24 cellular contexts compared by ENCODE assay signal in genomic region chr19:2334426-2334825, GRCh38. TPM values are rescaled to one million over a fixed set of nuclear protein-coding genes. Genes with fewer than 3 reads are reported as not detected.
DNase-seq lines count a peak whose midpoint lies in the region; ATAC-seq and TF ChIP-seq lines count a peak whose summit lies in the region.
"Had no signal": no experiment of that assay in that cellular context is flagged by ENCODE, and none has a peak within 500 bp of the region (broad histone marks: within the 10 kb centered on the region; RNA-seq: fewer than 3 reads in every experiment).

No MANE protein-coding gene starts in this region.

- peak overlapping the region; percentile 63 for H3K27ac Mint-ChIP-seq in activated CD8-positive, alpha-beta T cell treated with anti-CD3 and anti-CD28 coated beads, Interleukin-2, amount 10 ng/mL, durations not matched to agents 7 days and 5 days
- no peak overlapping the region for H3K27ac Mint-ChIP-seq in activated CD8-positive, alpha-beta T cell treated with anti-CD3 and anti-CD28 coated beads for 36 hours
- H3K27ac Mint-ChIP-seq in naive thymus-derived CD8-positive, alpha-beta T cell = peak overlapping the region in 9 of 10 donors; percentile 37 to 90 (median 72)

- POLR2A ChIA-PET in activated CD8-positive, alpha-beta T cell treated with anti-CD3 and anti-CD28 coated beads, Interleukin-2, amount 10 ng/mL, durations not matched to agents 7 days and 5 days (lab: Charles Lee) = no interaction called here
- POLR2A ChIA-PET in activated CD8-positive, alpha-beta T cell treated with anti-CD3 and anti-CD28 coated beads for 36 hours (lab: Charles Lee) = no interaction called here
- POLR2A ChIA-PET in naive thymus-derived CD8-positive, alpha-beta T cell (lab: Charles Lee) = interaction anchor here (1.2 to 2.2 kb wide), 2 partner anchors 49 to 142 kb away, joined by 3 to 8 read pairs; partner anchors contain the start of gene GADD45B

- H3K4me3 Mint-ChIP-seq in activated CD8-positive, alpha-beta T cell treated with anti-CD3 and anti-CD28 coated beads, Interleukin-2, amount 10 ng/mL, durations not matched to agents 7 days and 5 days = no peak overlapping the region
- no peak overlapping the region for H3K4me3 Mint-ChIP-seq in activated CD8-positive, alpha-beta T cell treated with anti-CD3 and anti-CD28 coated beads for 36 hours
- peak overlapping the region in 2 of 10 donors; percentile 8 to 10 for H3K4me3 Mint-ChIP-seq in naive thymus-derived CD8-positive, alpha-beta T cell

- DNase-seq in activated CD8-positive, alpha-beta T cell treated with anti-CD3 and anti-CD28 coated beads, Interleukin-2, amount 10 ng/mL, durations not matched to agents 7 days and 5 days = no peak
- no peak for DNase-seq in activated CD8-positive, alpha-beta T cell treated with anti-CD3 and anti-CD28 coated beads for 36 hours
- no peak for DNase-seq in naive thymus-derived CD8-positive, alpha-beta T cell
- no peak for DNase-seq in AG20443 (ENCODE audit: low spot score)
- no peak for DNase-seq in NCI-H446 treated with DMSO at 0.1 percent for 48 hours (lab: John Stamatoyannopoulos, UW)
- no peak for DNase-seq in NCI-H128 (lab: John Stamatoyannopoulos, UW; ENCODE audit: unreplicated experiment)
- no peak for DNase-seq in NCI-H1092 treated with DMSO at 0.1 percent for 48 hours (lab: John Stamatoyannopoulos, UW)
- DNase-seq: EL, GM23248, HCEC 1CT, KG1, MV-4-11, NCI-H1436, NCI-H1930, NCI-H226, NCI-H524 treated with DMSO at 0.1 percent for 48 hours, SIG-M5 had no signal

- TF ChIP-seq CTCF in activated CD8-positive, alpha-beta T cell treated with anti-CD3 and anti-CD28 coated beads for 36 hours (IDR thresholded peaks at IDR 0.05) = no peak

- intact Hi-C loops in activated CD8-positive, alpha-beta T cell treated with anti-CD3 and anti-CD28 coated beads for 36 hours (cut with micrococcal nuclease) = no loop called here

- no peaks in the 10 kb centered on the region for H3K9me3 Mint-ChIP-seq in activated CD8-positive, alpha-beta T cell treated with anti-CD3 and anti-CD28 coated beads, Interleukin-2, amount 10 ng/mL, durations not matched to agents 7 days and 5 days (ENCODE audit: insufficient read depth)
- peaks cover 9% of the 10 kb centered on the region for H3K9me3 Mint-ChIP-seq in activated CD8-positive, alpha-beta T cell treated with anti-CD3 and anti-CD28 coated beads for 36 hours
- no peaks in the 10 kb centered on the region for H3K9me3 Mint-ChIP-seq in naive thymus-derived CD8-positive, alpha-beta T cell
- H3K9me3 Mint-ChIP-seq: CD4-positive, alpha-beta memory T cell had no signal

- peaks cover 16% of the 10 kb centered on the region for H3K36me3 Mint-ChIP-seq in activated CD8-positive, alpha-beta T cell treated with anti-CD3 and anti-CD28 coated beads, Interleukin-2, amount 10 ng/mL, durations not matched to agents 7 days and 5 days (ENCODE audit: low read depth)
- peaks cover 11% of the 10 kb centered on the region for H3K36me3 Mint-ChIP-seq in activated CD8-positive, alpha-beta T cell treated with anti-CD3 and anti-CD28 coated beads for 36 hours (ENCODE audit: low read depth)
- peaks cover 0 to 8% (median 6%) of the 10 kb centered on the region in 3 donors for H3K36me3 Mint-ChIP-seq in naive thymus-derived CD8-positive, alpha-beta T cell

- H3K27me3 Mint-ChIP-seq in activated CD8-positive, alpha-beta T cell treated with anti-CD3 and anti-CD28 coated beads, Interleukin-2, amount 10 ng/mL, durations not matched to agents 7 days and 5 days (ENCODE audit: low read depth) = no peaks in the 10 kb centered on the region
- no peaks in the 10 kb centered on the region for H3K27me3 Mint-ChIP-seq in activated CD8-positive, alpha-beta T cell treated with anti-CD3 and anti-CD28 coated beads for 36 hours
- no peaks in the 10 kb centered on the region for H3K27me3 Mint-ChIP-seq in naive thymus-derived CD8-positive, alpha-beta T cell
- H3K27me3 Mint-ChIP-seq: CD4-positive, alpha-beta memory T cell had no signal

- CTCF ChIA-PET in activated CD8-positive, alpha-beta T cell treated with anti-CD3 and anti-CD28 coated beads, Interleukin-2, amount 10 ng/mL, durations not matched to agents 7 days and 5 days (lab: Charles Lee) = no interaction called here
- CTCF ChIA-PET in activated CD8-positive, alpha-beta T cell treated with anti-CD3 and anti-CD28 coated beads for 36 hours (lab: Charles Lee) = no interaction called here

- ATAC-seq in activated CD8-positive, alpha-beta T cell treated with anti-CD3 and anti-CD28 coated beads, Interleukin-2, amount 10 ng/mL, durations not matched to agents 7 days and 5 days = no peak
- ATAC-seq in activated CD8-positive, alpha-beta T cell treated with anti-CD3 and anti-CD28 coated beads for 36 hours = no peak
- no peak for ATAC-seq in naive thymus-derived CD8-positive, alpha-beta T cell
- ATAC-seq: GM12878, SK-N-SH treated with all-trans-retinoic acid at 6 μM for 48 hours had no signal

- H3K4me1 Mint-ChIP-seq in activated CD8-positive, alpha-beta T cell treated with anti-CD3 and anti-CD28 coated beads, Interleukin-2, amount 10 ng/mL, durations not matched to agents 7 days and 5 days (ENCODE audit: low read depth) = peaks cover 41% of the 10 kb centered on the region
- H3K4me1 Mint-ChIP-seq in activated CD8-positive, alpha-beta T cell treated with anti-CD3 and anti-CD28 coated beads for 36 hours (ENCODE audit: low read depth) = peaks cover 45% of the 10 kb centered on the region
- H3K4me1 Mint-ChIP-seq in naive thymus-derived CD8-positive, alpha-beta T cell = peaks cover 36 to 67% (median 59%) of the 10 kb centered on the region in 4 donors

- peak overlapping the region; percentile 58 for H3K27ac ChIP-seq in cingulate gyrus (ENCODE audit: low read depth, low read length)
- H3K27ac ChIP-seq: 22Rv1, GM23248 had no signal

RNA-seq across cellular contexts. Expression of gene SPPL2B, which starts 5.9 kb away (rescaled TPM):
- 10 to 100 TPM; 73.5 to 80.7 TPM for total RNA-seq in activated CD8-positive, alpha-beta T cell treated with anti-CD3 and anti-CD28 coated beads, Interleukin-2, amount 10 ng/mL, durations not matched to agents 7 days and 5 days
- total RNA-seq in activated CD8-positive, alpha-beta T cell treated with anti-CD3 and anti-CD28 coated beads for 36 hours = 10 to 100 TPM; 52.8 to 54.3 TPM
- total RNA-seq in naive thymus-derived CD8-positive, alpha-beta T cell = 100 to 1,000 TPM; 166 to 175 TPM
- polyA plus RNA-seq in naive thymus-derived CD8-positive, alpha-beta T cell = 10 to 100 TPM; 10.5 to 17.3 (median 11.0) TPM

RNA-seq across cellular contexts. Expression of gene LSM7, which starts 6.0 kb away (rescaled TPM):
- total RNA-seq in activated CD8-positive, alpha-beta T cell treated with anti-CD3 and anti-CD28 coated beads, Interleukin-2, amount 10 ng/mL, durations not matched to agents 7 days and 5 days = 100 to 1,000 TPM; 144 to 146 TPM
- total RNA-seq in activated CD8-positive, alpha-beta T cell treated with anti-CD3 and anti-CD28 coated beads for 36 hours = 100 to 1,000 TPM; 154 to 162 TPM
- 100 to 1,000 TPM in 1 of 2 experiments, 10 to 100 TPM in 1; 99.1 to 102 TPM for total RNA-seq in naive thymus-derived CD8-positive, alpha-beta T cell
- polyA plus RNA-seq in naive thymus-derived CD8-positive, alpha-beta T cell = 100 to 1,000 TPM; 187 to 197 (median 196) TPM

RNA-seq across cellular contexts. Expression of gene TMPRSS9, which starts 25.6 kb away (rescaled TPM):
- not detected for total RNA-seq in activated CD8-positive, alpha-beta T cell treated with anti-CD3 and anti-CD28 coated beads, Interleukin-2, amount 10 ng/mL, durations not matched to agents 7 days and 5 days
- total RNA-seq in activated CD8-positive, alpha-beta T cell treated with anti-CD3 and anti-CD28 coated beads for 36 hours = not detected
- total RNA-seq in naive thymus-derived CD8-positive, alpha-beta T cell = not detected
- not detected for polyA plus RNA-seq in naive thymus-derived CD8-positive, alpha-beta T cell
- total RNA-seq: CD4-positive, alpha-beta memory T cell; GM12878; GM23248; RPMI7951 had no signal
- polyA plus RNA-seq: CD4-positive, alpha-beta memory T cell had no signal

RNA-seq across cellular contexts. Expression of gene LINGO3, which starts 26.5 kb away (rescaled TPM):
- under 1 TPM; 0.66 to 0.76 TPM for total RNA-seq in activated CD8-positive, alpha-beta T cell treated with anti-CD3 and anti-CD28 coated beads, Interleukin-2, amount 10 ng/mL, durations not matched to agents 7 days and 5 days
- under 1 TPM; 0.16 to 0.27 TPM for total RNA-seq in activated CD8-positive, alpha-beta T cell treated with anti-CD3 and anti-CD28 coated beads for 36 hours
- 1 to 10 TPM; 1.1 to 1.4 TPM for total RNA-seq in naive thymus-derived CD8-positive, alpha-beta T cell
- 1 to 10 TPM; 2.7 to 9.2 (median 5.1) TPM for polyA plus RNA-seq in naive thymus-derived CD8-positive, alpha-beta T cell
- total RNA-seq: GM23248, HepG2, RPMI7951 had no signal
- polyA plus RNA-seq: GM23248, HepG2 had no signal

RNA-seq across cellular contexts. Expression of gene PEAK3, which starts 52.5 kb away (rescaled TPM):
- under 1 TPM; 0.16 to 0.34 TPM for total RNA-seq in activated CD8-positive, alpha-beta T cell treated with anti-CD3 and anti-CD28 coated beads, Interleukin-2, amount 10 ng/mL, durations not matched to agents 7 days and 5 days
- not detected for total RNA-seq in activated CD8-positive, alpha-beta T cell treated with anti-CD3 and anti-CD28 coated beads for 36 hours
- total RNA-seq in naive thymus-derived CD8-positive, alpha-beta T cell = under 1 TPM; 0.14 to 0.23 TPM
- polyA plus RNA-seq in naive thymus-derived CD8-positive, alpha-beta T cell = under 1 TPM in 1 of 3 donors, not detected in 2; 0.15 TPM
- total RNA-seq: GM23248, HepG2 had no signal
- polyA plus RNA-seq: GM23248, HepG2 had no signal
